9 cellular contexts compared by ENCODE assay signal in genomic region chr4:101200561-101200960, GRCh38.
DNase-seq lines count a peak whose midpoint lies in the region; ATAC-seq, FAIRE-seq and TF ChIP-seq lines count a peak whose summit lies in the region.
"Had no signal": no experiment of that assay in that cellular context is flagged by ENCODE, and none has a peak within 500 bp of the region (broad histone marks: within the 10 kb centered on the region; RNA-seq: fewer than 3 reads in every experiment).

No MANE protein-coding gene starts in this region.

- no peaks in the 10 kb centered on the region for H4K20me1 ChIP-seq in GM23338 (replicated peaks; ENCODE audit: insufficient read depth)

- intact Hi-C loops in Caco-2 (cut with micrococcal nuclease; ENCODE audit: unreplicated experiment), result no loop called here

- CTCF ChIA-PET in Caco-2 (lab: Charles Lee), result no interaction called here

- H3K36me3 ChIP-seq in GM23338 (ENCODE audit: insufficient read depth) (no peaks in the 10 kb centered on the region), small intestine (ENCODE audit: control insufficient read depth in 2 of 2, insufficient read depth in 2 of 2, low read length in 2 of 2) (no peaks in the 10 kb centered on the region), Caco-2 (ENCODE audit: control insufficient read depth, insufficient read depth, low read length) (no peaks in the 10 kb centered on the region)

- in situ Hi-C loops in GM13977 (cut with MboI; ENCODE audit: low pct_unique_long_range_greater_than_20kb, low sequenced_read_pairs, unreplicated experiment), result no loop called here

- no peak overlapping the region for H3K4me2 ChIP-seq in GM23338

- no TSS peak for BruUV-seq in Caco-2 (replicated peaks; lab: Mats Ljungman, UMichigan)

- H3K4me1 Mint-ChIP-seq in GM23338 (peaks cover 25% of the 10 kb centered on the region), Caco-2 (ENCODE audit: low read depth, unreplicated experiment) (peaks cover 10% of the 10 kb centered on the region)

- H3K27ac Mint-ChIP-seq in GM23338 (0 out of 2 replicates have a peak overlapping the region, but pooled peaks have one; percentile 53), Caco-2 (ENCODE audit: unreplicated experiment) (no peak overlapping the region)

- POLR2A ChIA-PET in Caco-2 (lab: Charles Lee), result no interaction called here

- no peak for TF ChIP-seq CTCF in GM23338 (conservative IDR thresholded peaks at IDR 0.05; ENCODE audit: low read depth in 2 of 2)
- TF ChIP-seq CTCF in fibroblast of villous mesenchyme (IDR thresholded peaks at IDR 0.05; ENCODE audit: insufficient read depth, low read depth, low read length), result no peak
- TF ChIP-seq CTCF in Caco-2 (IDR thresholded peaks at IDR 0.05; ENCODE audit: insufficient read depth in 1 of 2, low read depth in 1 of 2, low read length in 1 of 2, severe bottlenecking in 1 of 2, unreplicated experiment in 1 of 2), result no peak
- no peak for TF ChIP-seq CTCF in GM13977 (IDR thresholded peaks at IDR 0.05; ENCODE audit: extremely low read depth, insufficient read depth, missing control alignments)

- 50 to 59% (median 54%) methylated on average over 4 of the region's 4 CpGs for WGBS in small intestine, 3 donors

- no peaks in the 10 kb centered on the region for H3K36me3 Mint-ChIP-seq in GM23338 (ENCODE audit: low read depth)
- no peaks in the 10 kb centered on the region for H3K36me3 Mint-ChIP-seq in Caco-2 (ENCODE audit: insufficient read depth, unreplicated experiment)

- H3F3A ChIP-seq in GM23338 (replicated peaks; ENCODE audit: low read depth), result no peaks in the 10 kb centered on the region

- no peak for DNase-seq in GM23338 (ENCODE audit: low spot score)
- peak; percentile 96 for DNase-seq in fibroblast of villous mesenchyme (ENCODE audit: low read depth)
- DNase-seq in small intestine, result peak; percentile 22
- no peak for DNase-seq in putamen (ENCODE audit: low spot score)
- DNase-seq in Caco-2, result no peak
- no peak for DNase-seq in GM13977 (ENCODE audit: low spot score)
- no peak for DNase-seq in DMS79 treated with DMSO at 0.1 percent for 48 hours (lab: John Stamatoyannopoulos, UW)
- DNase-seq: substantia nigra had no signal

- no peaks in the 10 kb centered on the region for H3K27me3 ChIP-seq in GM23338 (ENCODE audit: insufficient read depth)
- no peaks in the 10 kb centered on the region for H3K27me3 ChIP-seq in small intestine (ENCODE audit: control insufficient read depth in 2 of 2, insufficient read depth in 2 of 2, low read length in 2 of 2)
- H3K27me3 ChIP-seq in Caco-2 (replicated peaks; ENCODE audit: control insufficient read depth, insufficient read depth, low read length), result no peaks in the 10 kb centered on the region

- H3K79me2 ChIP-seq in GM23338 (replicated peaks; ENCODE audit: insufficient read depth), result peaks cover 10% of the 10 kb centered on the region; the same call in 1 of the 2 replicates

- no peak for ATAC-seq in GM23338
- peak; percentile 89 for ATAC-seq in SK-N-SH treated with all-trans-retinoic acid at 6 μM for 48 hours

- H3K9me2 ChIP-seq in GM23338 (ENCODE audit: insufficient read depth), result no peaks in the 10 kb centered on the region

- no peak for FAIRE-seq in small intestine (lab: Jason Lieb, UNC)

- H2AFZ ChIP-seq in GM23338, result no peak overlapping the region

- H3K27me3 Mint-ChIP-seq in GM23338 (ENCODE audit: insufficient read depth, low read depth, poor library complexity), result no peaks in the 10 kb centered on the region
- H3K27me3 Mint-ChIP-seq in Caco-2 (ENCODE audit: insufficient read depth, unreplicated experiment), result no peaks in the 10 kb centered on the region

- H3K4me1 ChIP-seq in GM23338 (ENCODE audit: insufficient read depth), result 0 out of 2 replicates have a peak, but pooled peaks cover 4% of the 10 kb centered on the region
- peaks cover 0 to 16% of the 10 kb centered on the region in 2 donors for H3K4me1 ChIP-seq in small intestine (ENCODE audit: control insufficient read depth in 2 of 2, insufficient read depth in 1 of 2, low read depth in 1 of 2, low read length in 1 of 2)
- H3K4me1 ChIP-seq in Caco-2, result peaks cover 21% of the 10 kb centered on the region

- no peaks in the 10 kb centered on the region for H3K9me3 Mint-ChIP-seq in GM23338
- H3K9me3 Mint-ChIP-seq in Caco-2 (ENCODE audit: unreplicated experiment), result no peaks in the 10 kb centered on the region

- H3K27ac ChIP-seq in GM23338 (ENCODE audit: low read depth) (no peak overlapping the region), small intestine (ENCODE audit: low read depth in 1 of 2, low read length in 1 of 2) (no peak overlapping the region)

- H3K4me3 ChIP-seq in GM23338, result no peak overlapping the region
- no peak overlapping the region for H3K4me3 ChIP-seq in fibroblast of villous mesenchyme (ENCODE audit: low read depth, low read length)
- H3K4me3 ChIP-seq in small intestine (ENCODE audit: low read depth in 1 of 2, low read length in 2 of 2), result no peak overlapping the region
- H3K4me3 ChIP-seq in Caco-2 (ENCODE audit: low read depth, low read length), result no peak overlapping the region

- H3K4me3 Mint-ChIP-seq in GM23338 (no peak overlapping the region), Caco-2 (ENCODE audit: unreplicated experiment) (no peak overlapping the region)

- H3K9me3 ChIP-seq in small intestine (ENCODE audit: control insufficient read depth, low read depth) (no peaks in the 10 kb centered on the region), Caco-2 (no peaks in the 10 kb centered on the region)

TF ChIP-seq in GM23338, 12 proteins besides CTCF, POLR2A, EP300 and RAD21 (continues in another document):
- no peak for TF ChIP-seq JUNB (IDR thresholded peaks at IDR 0.05; ENCODE audit: unreplicated experiment)
- TF ChIP-seq EZH2phosphoT487 (IDR thresholded peaks at IDR 0.05; ENCODE audit: unreplicated experiment), result no peak
- TF ChIP-seq EZH2 (IDR thresholded peaks at IDR 0.05; ENCODE audit: low read depth, unreplicated experiment), result no peak
- TF ChIP-seq POLR2AphosphoS5 (IDR thresholded peaks at IDR 0.05; ENCODE audit: low read depth), result no peak

TF ChIP-seq in SK-N-SH treated with all-trans-retinoic acid at 6 μM for 48 hours, 23 proteins besides CTCF, POLR2A, EP300 and RAD21:
- no peak for TF ChIP-seq CSDC2 (CRISPR knock-in tag; IDR thresholded peaks at IDR 0.05)
- no peak for TF ChIP-seq POU6F1 (CRISPR knock-in tag; IDR thresholded peaks at IDR 0.05; ENCODE audit: borderline replicate concordance, low read depth)
- no peak for TF ChIP-seq SNAI2 (CRISPR knock-in tag; IDR thresholded peaks at IDR 0.05)
- no peak for TF ChIP-seq ZFP30 (CRISPR knock-in tag; IDR thresholded peaks at IDR 0.05)
- no peak for TF ChIP-seq BACH2 (CRISPR knock-in tag; IDR thresholded peaks at IDR 0.05; ENCODE audit: borderline replicate concordance)
- TF ChIP-seq PATZ1 (CRISPR knock-in tag; IDR thresholded peaks at IDR 0.05; ENCODE audit: borderline replicate concordance), result no peak
- no peak for TF ChIP-seq TOX (CRISPR knock-in tag; IDR thresholded peaks at IDR 0.05; ENCODE audit: borderline replicate concordance)
- no peak for TF ChIP-seq ISL1 (CRISPR knock-in tag; IDR thresholded peaks at IDR 0.05)
- TF ChIP-seq PPARA (CRISPR knock-in tag; IDR thresholded peaks at IDR 0.05; ENCODE audit: borderline replicate concordance), result no peak
- no peak for TF ChIP-seq GLIS3 (CRISPR knock-in tag; IDR thresholded peaks at IDR 0.05)
- no peak for TF ChIP-seq ZC3H10 (CRISPR knock-in tag; IDR thresholded peaks at IDR 0.05)
- no peak for TF ChIP-seq CSRNP3 (CRISPR knock-in tag; IDR thresholded peaks at IDR 0.05)
- TF ChIP-seq ZFP3 (CRISPR knock-in tag; IDR thresholded peaks at IDR 0.05), result no peak
- TF ChIP-seq ARNTL (CRISPR knock-in tag; IDR thresholded peaks at IDR 0.05; ENCODE audit: borderline replicate concordance, low read depth), result no peak
- no peak for TF ChIP-seq OSR1 (CRISPR knock-in tag; IDR thresholded peaks at IDR 0.05)

Comparison
In these comparisons a context has a peak if more than half of its experiments do, and no peak if none do; other contexts are left out.
1. DNase-seq: peak in fibroblast of villous mesenchyme (single experiment) and small intestine (single experiment); none in GM23338 (single experiment), putamen (single experiment), Caco-2 (0 of 2), GM13977 (single experiment) and DMS79 treated with DMSO at 0.1 percent for 48 hours (single experiment).